Comparison of ENCODE assay signal across 9 cellular contexts in the genomic region with DNA sequence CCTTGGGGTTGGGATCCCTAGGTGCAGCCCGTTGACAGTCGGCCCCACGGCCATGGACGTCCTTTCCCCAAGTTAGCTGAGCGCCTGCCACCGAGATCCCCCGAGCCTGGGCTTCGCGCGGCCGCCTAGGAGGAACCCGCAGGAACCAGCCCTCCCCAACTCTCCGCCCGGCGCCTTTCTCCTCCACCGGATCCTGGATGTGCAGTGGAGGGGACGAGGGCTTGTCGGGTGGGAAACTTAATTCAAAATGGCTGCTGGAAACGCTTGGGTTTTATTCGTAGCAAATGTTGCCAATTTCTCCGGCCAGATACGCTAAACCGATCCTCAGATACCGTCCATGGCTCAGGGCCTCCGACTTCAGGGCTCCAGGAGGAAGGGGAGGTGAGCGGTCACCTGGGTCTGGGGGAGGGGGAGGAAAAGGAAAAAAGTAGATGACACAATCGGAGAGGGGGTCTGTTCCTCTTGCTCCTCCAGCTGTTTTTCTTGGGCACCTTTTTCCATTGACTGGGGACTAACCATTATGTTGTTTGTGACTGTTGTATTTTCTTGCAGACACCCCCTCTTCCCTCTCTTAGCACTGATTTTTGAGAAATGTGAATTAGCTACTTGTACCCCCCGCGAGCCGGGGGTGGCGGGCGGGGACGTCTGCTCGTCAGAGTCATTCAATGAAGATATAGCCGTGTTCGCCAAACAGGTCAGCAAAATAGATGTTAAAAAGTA. TPM values are rescaled to one million over a fixed set of nuclear protein-coding genes. Genes with fewer than 3 reads are reported as not detected.
DNase-seq lines count a peak whose midpoint lies in the region; ATAC-seq and TF ChIP-seq lines count a peak whose summit lies in the region.
"Had no signal": no experiment of that assay in that cellular context is flagged by ENCODE, and none has a peak within 500 bp of the region (broad histone marks: within the 10 kb centered on the region; RNA-seq: fewer than 3 reads in every experiment).

No MANE protein-coding gene starts in this region.

- H3K27ac Mint-ChIP-seq in activated CD4-positive, alpha-beta memory T cell treated with anti-CD3 and anti-CD28 coated beads, Interleukin-2, amount 10 ng/mL, durations not matched to agents 7 days and 5 days = no peak overlapping the region

- no peaks in the 10 kb centered on the region for H3K9me3 Mint-ChIP-seq in activated CD4-positive, alpha-beta memory T cell treated with anti-CD3 and anti-CD28 coated beads, Interleukin-2, amount 10 ng/mL, durations not matched to agents 7 days and 5 days

- peak overlapping the region; percentile 58 for H3K4me3 ChIP-seq in HAP-1
- H3K4me3 ChIP-seq in brain microvascular endothelial cell (ENCODE audit: low read depth, low read length) = peak overlapping the region; percentile 48
- peak overlapping the region; percentile 79 for H3K4me3 ChIP-seq in skeletal muscle satellite cell (ENCODE audit: low read length)

- in situ Hi-C loops in HAP-1 (cut with MboI; ENCODE audit: low sequenced_read_pairs) = loop anchor here (25.0 kb wide), 3 partner anchors 248 to 1023 kb away; no protein-coding TSS in a partner anchor
- in situ Hi-C loops in brain microvascular endothelial cell (cut with HindIII; ENCODE audit: low pct_ligation_motif_present, low sequenced_read_pairs) = loop anchor here (25.0 kb wide), 1 partner anchor 1398 kb away; no protein-coding TSS in a partner anchor

- H3K36me3 Mint-ChIP-seq in activated CD4-positive, alpha-beta memory T cell treated with anti-CD3 and anti-CD28 coated beads, Interleukin-2, amount 10 ng/mL, durations not matched to agents 7 days and 5 days (ENCODE audit: low read depth) = no peaks in the 10 kb centered on the region

- H3K9ac ChIP-seq in skeletal muscle satellite cell (ENCODE audit: low read depth, low read length) = peak overlapping the region; percentile 94

- H3K4me1 Mint-ChIP-seq in activated CD4-positive, alpha-beta memory T cell treated with anti-CD3 and anti-CD28 coated beads, Interleukin-2, amount 10 ng/mL, durations not matched to agents 7 days and 5 days = peaks cover 12% of the 10 kb centered on the region

- H3K36me3 ChIP-seq in HAP-1 (replicated peaks) = peaks cover 23% of the 10 kb centered on the region
- H3K36me3 ChIP-seq in brain microvascular endothelial cell (replicated peaks) = no peaks in the 10 kb centered on the region
- peaks cover 18% of the 10 kb centered on the region for H3K36me3 ChIP-seq in skeletal muscle satellite cell (ENCODE audit: insufficient read depth, low read length)

- H3K4me1 ChIP-seq in HAP-1 (peaks cover 12% of the 10 kb centered on the region), skeletal muscle satellite cell (ENCODE audit: control insufficient read depth, insufficient read depth, low read length) (peaks cover 5% of the 10 kb centered on the region)

- H3K4me2 ChIP-seq in skeletal muscle satellite cell (ENCODE audit: low read length) = peak overlapping the region; percentile 96

- no peak for TF ChIP-seq CTCF in brain microvascular endothelial cell (IDR thresholded peaks at IDR 0.05; ENCODE audit: low read depth, low read length, missing control alignments)

- CTCF ChIA-PET in activated CD4-positive, alpha-beta memory T cell treated with anti-CD3 and anti-CD28 coated beads, Interleukin-2, amount 10 ng/mL, durations not matched to agents 7 days and 5 days (lab: Charles Lee) = interaction anchor here (0.6 to 1.0 kb wide), 3 partner anchors 10 to 140 kb away, joined by 3 read pairs; no protein-coding TSS in a partner anchor

- H3K27me3 ChIP-seq in HAP-1 (ENCODE audit: low read depth) (no peaks in the 10 kb centered on the region), brain microvascular endothelial cell (replicated peaks) (peaks cover 86% of the 10 kb centered on the region), skeletal muscle satellite cell (ENCODE audit: control insufficient read depth, insufficient read depth, low read length) (no peaks in the 10 kb centered on the region)

- H3K27ac ChIP-seq in brain microvascular endothelial cell = no peak overlapping the region

- peaks cover 69% of the 10 kb centered on the region for H3K27me3 Mint-ChIP-seq in activated CD4-positive, alpha-beta memory T cell treated with anti-CD3 and anti-CD28 coated beads, Interleukin-2, amount 10 ng/mL, durations not matched to agents 7 days and 5 days

- no peak overlapping the region for H3K4me3 Mint-ChIP-seq in activated CD4-positive, alpha-beta memory T cell treated with anti-CD3 and anti-CD28 coated beads, Interleukin-2, amount 10 ng/mL, durations not matched to agents 7 days and 5 days

- ATAC-seq in GM19395 (IDR thresholded peaks at IDR 0.05; ENCODE audit: unreplicated experiment) = no peak

- DNase-seq in HAP-1 (ENCODE audit: low spot score in 2 of 2) (peak in 1 of 2 experiments; percentile 49), brain microvascular endothelial cell (no peak), islet precursor cell (peak; percentile 69), SW 1271 (lab: John Stamatoyannopoulos, UW) (no peak)
- no peak for DNase-seq in stimulated activated naive CD4-positive, alpha-beta T cell (lab: John Stamatoyannopoulos, UW)
- no peak for DNase-seq in activated CD4-positive, alpha-beta memory T cell treated with anti-CD3 and anti-CD28 coated beads, Interleukin-2, amount 10 ng/mL, durations not matched to agents 7 days and 5 days
- DNase-seq: OCI-M1 had no signal

- POLR2A ChIA-PET in activated CD4-positive, alpha-beta memory T cell treated with anti-CD3 and anti-CD28 coated beads, Interleukin-2, amount 10 ng/mL, durations not matched to agents 7 days and 5 days (lab: Charles Lee) = no interaction called here

- H3K9me3 ChIP-seq in HAP-1 = no peaks in the 10 kb centered on the region
- H3K9me3 ChIP-seq in skeletal muscle satellite cell (replicated peaks; ENCODE audit: low read length) = no peaks in the 10 kb centered on the region

RNA-seq across cellular contexts. Expression of a gene that starts 4.5 kb away (rescaled TPM):
- total RNA-seq in skeletal muscle satellite cell (2012; rRNA removed) = 9.9 and 17.7 TPM in 2 replicates
- not detected for total RNA-seq in activated CD4-positive, alpha-beta memory T cell treated with anti-CD3 and anti-CD28 coated beads, Interleukin-2, amount 10 ng/mL, durations not matched to agents 7 days and 5 days
